Comparison of ENCODE assay signal across 26 cellular contexts in genomic region chr5:178318893-178319292, GRCh38.
DNase-seq lines count a peak whose midpoint lies in the region; ATAC-seq and TF ChIP-seq lines count a peak whose summit lies in the region.
"Had no signal": no experiment of that assay in that cellular context is flagged by ENCODE, and none has a peak within 500 bp of the region (broad histone marks: within the 10 kb centered on the region; RNA-seq: fewer than 3 reads in every experiment).

No MANE protein-coding gene starts in this region.

- peaks cover 5% of the 10 kb centered on the region for H3K36me3 Mint-ChIP-seq in natural killer cell treated with Interleukin-12 subunit alpha and Interleukin-12 subunit beta and Interleukin-15 and Interleukin-18, amount 100 ng/mL, for 72 hours
- H3K36me3 Mint-ChIP-seq in natural killer cell: no peaks in the 10 kb centered on the region
- H3K36me3 Mint-ChIP-seq: CD4-positive, alpha-beta memory T cell had no signal

- H3K9me3 Mint-ChIP-seq in natural killer cell treated with Interleukin-12 subunit alpha and Interleukin-12 subunit beta and Interleukin-15 and Interleukin-18, amount 100 ng/mL, for 72 hours: peaks cover 6% of the 10 kb centered on the region
- peaks cover 0 to 3% of the 10 kb centered on the region in 2 donors for H3K9me3 Mint-ChIP-seq in natural killer cell

- H3K27me3 Mint-ChIP-seq in natural killer cell treated with Interleukin-12 subunit alpha and Interleukin-12 subunit beta and Interleukin-15 and Interleukin-18, amount 100 ng/mL, for 72 hours: peaks cover 0 to 4% of the 10 kb centered on the region in 2 donors
- peaks cover 0 to 8% of the 10 kb centered on the region in 2 donors for H3K27me3 Mint-ChIP-seq in natural killer cell (ENCODE audit: low read depth in 2 of 2)

- H3K9me3 ChIP-seq in left lung (no peaks in the 10 kb centered on the region), mucosa of descending colon (no peaks in the 10 kb centered on the region), testis (no peaks in the 10 kb centered on the region)

- no peaks in the 10 kb centered on the region for H3K4me1 Mint-ChIP-seq in natural killer cell treated with Interleukin-12 subunit alpha and Interleukin-12 subunit beta and Interleukin-15 and Interleukin-18, amount 100 ng/mL, for 72 hours (ENCODE audit: low read depth in 2 of 2)
- H3K4me1 Mint-ChIP-seq in natural killer cell: no peaks in the 10 kb centered on the region
- H3K4me1 Mint-ChIP-seq: CD4-positive, alpha-beta memory T cell had no signal

- in situ Hi-C loops in ACHN (cut with HindIII; ENCODE audit: low pct_ligation_motif_present, low pct_unique_long_range_greater_than_20kb, low sequenced_read_pairs): no loop called here

- no peak for ATAC-seq in natural killer cell treated with Interleukin-12 subunit alpha and Interleukin-12 subunit beta and Interleukin-15 and Interleukin-18, amount 100 ng/mL, for 72 hours
- ATAC-seq in natural killer cell (no peak), left lung (no peak), mucosa of descending colon (no peak)
- ATAC-seq: PC-3 had no signal

- H3K4me3 Mint-ChIP-seq in natural killer cell treated with Interleukin-12 subunit alpha and Interleukin-12 subunit beta and Interleukin-15 and Interleukin-18, amount 100 ng/mL, for 72 hours: no peak overlapping the region
- no peak overlapping the region for H3K4me3 Mint-ChIP-seq in natural killer cell
- H3K4me3 Mint-ChIP-seq: CD4-positive, alpha-beta memory T cell had no signal

- no peak overlapping the region for H3K27ac Mint-ChIP-seq in natural killer cell treated with Interleukin-12 subunit alpha and Interleukin-12 subunit beta and Interleukin-15 and Interleukin-18, amount 100 ng/mL, for 72 hours
- H3K27ac Mint-ChIP-seq in natural killer cell: no peak overlapping the region
- H3K27ac Mint-ChIP-seq: CD4-positive, alpha-beta memory T cell had no signal

- H3K27ac ChIP-seq in left lung (no peak overlapping the region), testis (no peak overlapping the region)
- H3K27ac ChIP-seq: BLaER1 treated with 17β-estradiol and CSF1 and Interleukin-3, amounts not matched to agents 10 nM and 100 nM; GM23248 had no signal

- no peak for TF ChIP-seq POLR2A in testis (IDR thresholded peaks at IDR 0.05)

- peaks cover 0 to 3% of the 10 kb centered on the region in 2 donors for H3K4me1 ChIP-seq in left lung
- no peaks in the 10 kb centered on the region for H3K4me1 ChIP-seq in mucosa of descending colon (ENCODE audit: low read depth)
- H3K4me1 ChIP-seq in testis: no peaks in the 10 kb centered on the region

- H3K36me3 ChIP-seq in left lung: no peaks in the 10 kb centered on the region
- H3K36me3 ChIP-seq in mucosa of descending colon (ENCODE audit: low read depth): no peaks in the 10 kb centered on the region
- H3K36me3 ChIP-seq in testis (ENCODE audit: low read depth, missing control alignments): no peaks in the 10 kb centered on the region
- H3K36me3 ChIP-seq: BLaER1 treated with 17β-estradiol and CSF1 and Interleukin-3, amounts not matched to agents 10 nM and 100 nM had no signal

- H3K27me3 ChIP-seq in left lung (peaks cover 0 to 9% of the 10 kb centered on the region in 2 donors), testis (no peaks in the 10 kb centered on the region)

- TF ChIP-seq CTCF in natural killer cell (IDR thresholded peaks at IDR 0.05) (no peak), left lung (IDR thresholded peaks at IDR 0.05) (no peak), mucosa of descending colon (IDR thresholded peaks at IDR 0.05) (no peak), testis (IDR thresholded peaks at IDR 0.05) (no peak)

- intact Hi-C loops in natural killer cell (cut with micrococcal nuclease): no loop called here
- intact Hi-C loops in left lung (cut with DNase I): no loop called here
- intact Hi-C loops in posterior vena cava (cut with DNase I): no loop called here
- intact Hi-C loops in mucosa of descending colon (cut with DNase I, micrococcal nuclease): no loop called here
- intact Hi-C loops in testis (cut with DNase I; ENCODE audit: low total_unique reads): no loop called here

- DNase-seq in natural killer cell treated with Interleukin-12 subunit alpha and Interleukin-12 subunit beta and Interleukin-15 and Interleukin-18, amount 100 ng/mL, for 72 hours (ENCODE audit: low spot score): peak; percentile 47
- DNase-seq in natural killer cell: no peak
- peak; percentile 13 to 27 for DNase-seq in left lung
- DNase-seq in posterior vena cava (ENCODE audit: low spot score): peak; percentile 46
- no peak for DNase-seq in mucosa of descending colon
- DNase-seq in ACHN: no peak
- no peak for DNase-seq in activated naive CD4-positive, alpha-beta T cell (lab: John Stamatoyannopoulos, UW)
- DNase-seq in testis: no peak
- DNase-seq: AML-193; CD4-positive, alpha-beta memory T cell; COR-L47; DMS53; GM23248; KBM-7; MV-4-11; NCI-H1105 treated with DMSO at 0.1 percent for 48 hours; NCI-H146; NCI-H1930; NCI-H2107; NCI-H446 treated with DMSO at 0.1 percent for 48 hours; NCI-H526; NCI-H82; NK-92 treated with Interleukin-12 subunit alpha and Interleukin-12 subunit beta, amount 100 ng/mL, for 24 hours; PC-3; SHP77 had no signal

- 76 to 87% methylated on average over 5 to 6 of the region's 6 CpGs for WGBS in testis, 2 donors

- H3K4me3 ChIP-seq in left lung (no peak overlapping the region), mucosa of descending colon (no peak overlapping the region), testis (no peak overlapping the region)
- H3K4me3 ChIP-seq: BLaER1 treated with 17β-estradiol and CSF1 and Interleukin-3, amounts not matched to agents 10 nM and 100 nM; GM23248 had no signal

Comparison
In these comparisons a context has a peak if more than half of its experiments do, and no peak if none do; other contexts are left out.
1. DNase-seq: peak in natural killer cell treated with Interleukin-12 subunit alpha and Interleukin-12 subunit beta and Interleukin-15 and Interleukin-18, amount 100 ng/mL, for 72 hours (single experiment), left lung (2 of 2) and posterior vena cava (single experiment); none in natural killer cell (single experiment), mucosa of descending colon (0 of 3), ACHN (single experiment), activated naive CD4-positive, alpha-beta T cell (0 of 4) and testis (single experiment).